Comparison of ENCODE assay signal across 10 cellular contexts in the genomic region with DNA sequence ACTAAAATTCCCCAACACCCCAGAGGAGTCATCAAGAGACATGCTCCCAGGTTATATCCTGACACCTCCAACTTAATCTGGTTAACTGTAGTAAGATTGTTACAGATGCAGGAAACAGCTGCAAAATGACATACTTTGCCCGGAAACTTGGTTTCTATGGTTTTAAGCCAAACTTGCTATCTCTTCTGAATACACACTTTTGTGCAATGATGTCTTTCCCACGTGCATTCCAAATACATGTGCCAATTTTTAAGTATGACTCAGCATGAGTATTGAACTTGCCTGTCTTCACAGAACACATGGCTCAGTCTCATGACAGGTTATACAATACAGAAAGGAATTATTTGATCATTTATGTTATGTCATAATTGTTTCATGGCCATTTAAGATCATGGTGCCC.
DNase-seq lines count a peak whose midpoint lies in the region; ATAC-seq and TF ChIP-seq lines count a peak whose summit lies in the region.
"Had no signal": no experiment of that assay in that cellular context is flagged by ENCODE, and none has a peak within 500 bp of the region (broad histone marks: within the 10 kb centered on the region; RNA-seq: fewer than 3 reads in every experiment).

No MANE protein-coding gene starts in this region.

- TF ChIP-seq CTCF in fibroblast of pulmonary artery (IDR thresholded peaks at IDR 0.05; ENCODE audit: low read length, missing control alignments): no peak

- DNase-seq in GM23248 (peak; percentile 94), SK-MEL-5 (ENCODE audit: low read depth, low spot score) (peak; percentile 89), fibroblast of pulmonary artery (ENCODE audit: low read depth) (peak; percentile 99), skeletal muscle cell (ENCODE audit: low read depth) (peak; percentile 93), NCI-H510A treated with DMSO at 0.1 percent for 48 hours (lab: John Stamatoyannopoulos, UW) (no peak), NCI-H2107 treated with DMSO at 0.1 percent for 48 hours (lab: John Stamatoyannopoulos, UW; ENCODE audit: unreplicated experiment) (no peak), HT-29 (ENCODE audit: low spot score) (no peak)
- DNase-seq: activated T-cell treated with anti-CD3 and anti-CD28 coated beads, Interleukin-2, amount 50 U/mL, for 4 hours; right lobe of liver had no signal

- no peak overlapping the region for H3K4me3 ChIP-seq in GM23248
- no peak overlapping the region for H3K4me3 ChIP-seq in fibroblast of pulmonary artery (replicated peaks; ENCODE audit: low read depth, low read length)
- H3K4me3 ChIP-seq in skeletal muscle cell (ENCODE audit: low read depth, low read length): no peak overlapping the region
- H3K4me3 ChIP-seq: right lobe of liver had no signal

- H3K27ac ChIP-seq in GM23248: peak overlapping the region; percentile 60
- H3K27ac ChIP-seq: right lobe of liver had no signal

- H3K9ac ChIP-seq in GM23248: peak overlapping the region; percentile 10; the same call in 1 of the 2 replicates

- H3F3A ChIP-seq in GM23248 (ENCODE audit: insufficient read depth): peaks cover 14% of the 10 kb centered on the region

- H3K9me2 ChIP-seq in GM23248 (ENCODE audit: insufficient read depth): no peaks in the 10 kb centered on the region

- H3K4me1 ChIP-seq in GM23248 (ENCODE audit: insufficient read depth): peaks cover 12% of the 10 kb centered on the region
- H3K4me1 ChIP-seq: right lobe of liver had no signal

- no peaks in the 10 kb centered on the region for H4K20me1 ChIP-seq in GM23248 (ENCODE audit: insufficient read depth)

- no peaks in the 10 kb centered on the region for H3K27me3 ChIP-seq in GM23248 (replicated peaks; ENCODE audit: insufficient read depth)
- H3K27me3 ChIP-seq: right lobe of liver had no signal

- peak overlapping the region; percentile 40 for H3K4me2 ChIP-seq in GM23248 (ENCODE audit: unreplicated experiment)

- in situ Hi-C loops in GM23248 (cut with MboI) (no loop called here), SK-MEL-5 (cut with HindIII; ENCODE audit: low pct_unique_long_range_greater_than_20kb, low sequenced_read_pairs) (no loop called here)

- H3K79me2 ChIP-seq in GM23248 (ENCODE audit: insufficient read depth): no peaks in the 10 kb centered on the region

- H2AFZ ChIP-seq in GM23248: no peak overlapping the region

- no peaks in the 10 kb centered on the region for H3K9me3 ChIP-seq in GM23248 (ENCODE audit: low read depth)
- H3K9me3 ChIP-seq: right lobe of liver had no signal

- H3K36me3 ChIP-seq in GM23248 (ENCODE audit: low read depth): no peaks in the 10 kb centered on the region
- H3K36me3 ChIP-seq: right lobe of liver had no signal

- 0 to 2% methylated on average over 2 of the region's 2 CpGs for WGBS in GM23248 (ENCODE audit: low coverage in 1 of 2, low lambda C conversion rate in 2 of 2, missing lambda C conversion rate in 2 of 2), 2 experiments

- no peak for ATAC-seq in GM21619 (IDR thresholded peaks at IDR 0.05; ENCODE audit: unreplicated experiment)
- ATAC-seq: activated T-cell treated with anti-CD3 and anti-CD28 coated beads, Interleukin-2, amount 50 U/mL, for 4 hours had no signal

Comparison
In these comparisons a context has a peak if more than half of its experiments do, and no peak if none do; other contexts are left out.
1. DNase-seq: peak in GM23248 (single experiment), SK-MEL-5 (single experiment), fibroblast of pulmonary artery (single experiment) and skeletal muscle cell (single experiment); none in NCI-H510A treated with DMSO at 0.1 percent for 48 hours (single experiment), NCI-H2107 treated with DMSO at 0.1 percent for 48 hours (single experiment) and HT-29 (single experiment).